Comparison of ENCODE assay signal across 1 cellular context in the genomic region with DNA sequence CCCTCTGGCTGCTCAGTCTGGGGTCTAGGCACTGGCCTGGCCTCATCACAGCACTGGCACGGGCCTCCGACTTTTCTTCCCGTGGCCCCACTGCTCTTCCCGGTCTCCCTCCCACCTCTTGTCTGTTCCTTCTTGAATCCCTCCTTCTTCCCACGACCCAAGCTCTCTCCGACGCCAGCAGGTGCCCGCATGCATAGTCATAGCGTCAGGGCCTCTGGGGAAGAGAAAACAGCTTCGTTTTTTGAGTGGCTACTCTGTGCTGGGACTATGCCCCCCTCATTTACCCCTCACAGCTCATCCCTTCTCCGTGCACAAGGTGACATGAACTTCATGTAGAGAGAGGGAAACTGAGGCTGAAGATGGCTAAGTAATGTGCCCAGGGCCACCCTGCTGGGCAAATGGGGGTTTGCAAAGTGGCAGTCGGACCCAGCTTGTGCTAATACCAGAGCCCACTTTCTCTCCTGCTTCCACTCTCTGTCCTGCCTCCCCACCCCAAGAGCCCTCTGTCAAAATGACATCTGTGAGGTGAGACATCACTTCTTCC.
A peak's percentile ranks its signal among the peaks of the same experiment; 100 is the strongest.
TF ChIP-seq lines count a peak whose summit lies in the region.

No MANE protein-coding gene starts in this region.

TF ChIP-seq in HepG2, 621 proteins besides CTCF, POLR2A, EP300 and RAD21 (continues in another document):
- TF ChIP-seq KDM5B (CRISPR knock-in tag; IDR thresholded peaks at IDR 0.05; ENCODE audit: borderline replicate concordance) (peak; percentile 78), ZNF280B (CRISPR knock-in tag; IDR thresholded peaks at IDR 0.05; ENCODE audit: borderline replicate concordance) (no peak), GZF1 (CRISPR knock-in tag; IDR thresholded peaks at IDR 0.05) (no peak), ZFY (CRISPR knock-in tag; IDR thresholded peaks at IDR 0.05) (0 out of 2 replicates have a peak, but pooled peaks have one; percentile 24), ZNF629 (CRISPR knock-in tag; conservative IDR thresholded peaks at IDR 0.05) (no peak), POGZ (CRISPR knock-in tag; IDR thresholded peaks at IDR 0.05) (no peak), CSRNP1 (CRISPR knock-in tag; IDR thresholded peaks at IDR 0.05) (no peak), ZNF430 (CRISPR knock-in tag; IDR thresholded peaks at IDR 0.05) (0 out of 2 replicates have a peak, but pooled peaks have one; percentile 23), FLYWCH1 (CRISPR knock-in tag; IDR thresholded peaks at IDR 0.05) (no peak), RXRA (CRISPR knock-in tag; IDR thresholded peaks at IDR 0.05) (no peak), HMGXB3 (CRISPR knock-in tag; IDR thresholded peaks at IDR 0.05; ENCODE audit: borderline replicate concordance) (0 out of 2 replicates have a peak, but pooled peaks have one; percentile 5), EZH2 (conservative IDR thresholded peaks at IDR 0.05; ENCODE audit: low read depth, low read length) (no peak), PAX8 (CRISPR knock-in tag; IDR thresholded peaks at IDR 0.05; ENCODE audit: borderline replicate concordance) (0 out of 2 replicates have a peak, but pooled peaks have one; percentile 46), MIER3 (CRISPR knock-in tag; IDR thresholded peaks at IDR 0.05; ENCODE audit: borderline replicate concordance) (peak; percentile 1; the same call in 1 of the 2 replicates), ZNF136 (CRISPR knock-in tag; IDR thresholded peaks at IDR 0.05; ENCODE audit: low read depth) (0 out of 2 replicates have a peak, but pooled peaks have one; percentile 32), PAWR (CRISPR knock-in tag; IDR thresholded peaks at IDR 0.05; ENCODE audit: borderline replicate concordance) (0 out of 2 replicates have a peak, but pooled peaks have one; percentile 41), ZBTB20 (CRISPR knock-in tag; IDR thresholded peaks at IDR 0.05; ENCODE audit: borderline replicate concordance, low read depth) (peak; percentile 62; the same call in 1 of the 2 replicates), RCOR2 (CRISPR knock-in tag; IDR thresholded peaks at IDR 0.05) (no peak), MED8 (CRISPR knock-in tag; IDR thresholded peaks at IDR 0.05; ENCODE audit: insufficient replicate concordance) (peak; percentile 7), MAFF (IDR thresholded peaks at IDR 0.05; ENCODE audit: low read depth, low read length) (no peak), HOXA9 (CRISPR knock-in tag; IDR thresholded peaks at IDR 0.05; ENCODE audit: borderline replicate concordance) (no peak), GTF2F1 (IDR thresholded peaks at IDR 0.05; ENCODE audit: low read length) (no peak), SYNCRIP (IDR thresholded peaks at IDR 0.05; ENCODE audit: insufficient read depth, low read depth, low read length) (no peak), IRF9 (CRISPR knock-in tag; IDR thresholded peaks at IDR 0.05; ENCODE audit: borderline replicate concordance) (0 out of 2 replicates have a peak, but pooled peaks have one; percentile 14), GABPB1 (CRISPR knock-in tag; IDR thresholded peaks at IDR 0.05) (0 out of 2 replicates have a peak, but pooled peaks have one; percentile 20), MAZ (IDR thresholded peaks at IDR 0.05; ENCODE audit: borderline replicate concordance, low read depth, low read length) (0 out of 2 replicates have a peak, but pooled peaks have one; percentile 18), MAZ (CRISPR knock-in tag; IDR thresholded peaks at IDR 0.05; ENCODE audit: low read depth) (no peak), ZNF552 (CRISPR knock-in tag; IDR thresholded peaks at IDR 0.05; ENCODE audit: borderline replicate concordance) (0 out of 2 replicates have a peak, but pooled peaks have one; percentile 30), ZNF687 (CRISPR knock-in tag; IDR thresholded peaks at IDR 0.05) (peak; percentile 85)
- TF ChIP-seq, protein P1, sequence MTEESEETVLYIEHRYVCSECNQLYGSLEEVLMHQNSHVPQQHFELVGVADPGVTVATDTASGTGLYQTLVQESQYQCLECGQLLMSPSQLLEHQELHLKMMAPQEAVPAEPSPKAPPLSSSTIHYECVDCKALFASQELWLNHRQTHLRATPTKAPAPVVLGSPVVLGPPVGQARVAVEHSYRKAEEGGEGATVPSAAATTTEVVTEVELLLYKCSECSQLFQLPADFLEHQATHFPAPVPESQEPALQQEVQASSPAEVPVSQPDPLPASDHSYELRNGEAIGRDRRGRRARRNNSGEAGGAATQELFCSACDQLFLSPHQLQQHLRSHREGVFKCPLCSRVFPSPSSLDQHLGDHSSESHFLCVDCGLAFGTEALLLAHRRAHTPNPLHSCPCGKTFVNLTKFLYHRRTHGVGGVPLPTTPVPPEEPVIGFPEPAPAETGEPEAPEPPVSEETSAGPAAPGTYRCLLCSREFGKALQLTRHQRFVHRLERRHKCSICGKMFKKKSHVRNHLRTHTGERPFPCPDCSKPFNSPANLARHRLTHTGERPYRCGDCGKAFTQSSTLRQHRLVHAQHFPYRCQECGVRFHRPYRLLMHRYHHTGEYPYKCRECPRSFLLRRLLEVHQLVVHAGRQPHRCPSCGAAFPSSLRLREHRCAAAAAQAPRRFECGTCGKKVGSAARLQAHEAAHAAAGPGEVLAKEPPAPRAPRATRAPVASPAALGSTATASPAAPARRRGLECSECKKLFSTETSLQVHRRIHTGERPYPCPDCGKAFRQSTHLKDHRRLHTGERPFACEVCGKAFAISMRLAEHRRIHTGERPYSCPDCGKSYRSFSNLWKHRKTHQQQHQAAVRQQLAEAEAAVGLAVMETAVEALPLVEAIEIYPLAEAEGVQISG (CRISPR knock-in tag; IDR thresholded peaks at IDR 0.05) = 0 out of 2 replicates have a peak, but pooled peaks have one; percentile 11
- TF ChIP-seq, protein P2, sequence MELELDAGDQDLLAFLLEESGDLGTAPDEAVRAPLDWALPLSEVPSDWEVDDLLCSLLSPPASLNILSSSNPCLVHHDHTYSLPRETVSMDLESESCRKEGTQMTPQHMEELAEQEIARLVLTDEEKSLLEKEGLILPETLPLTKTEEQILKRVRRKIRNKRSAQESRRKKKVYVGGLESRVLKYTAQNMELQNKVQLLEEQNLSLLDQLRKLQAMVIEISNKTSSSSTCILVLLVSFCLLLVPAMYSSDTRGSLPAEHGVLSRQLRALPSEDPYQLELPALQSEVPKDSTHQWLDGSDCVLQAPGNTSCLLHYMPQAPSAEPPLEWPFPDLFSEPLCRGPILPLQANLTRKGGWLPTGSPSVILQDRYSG (CRISPR knock-in tag; IDR thresholded peaks at IDR 0.05) = no peak
- TF ChIP-seq, protein P3, sequence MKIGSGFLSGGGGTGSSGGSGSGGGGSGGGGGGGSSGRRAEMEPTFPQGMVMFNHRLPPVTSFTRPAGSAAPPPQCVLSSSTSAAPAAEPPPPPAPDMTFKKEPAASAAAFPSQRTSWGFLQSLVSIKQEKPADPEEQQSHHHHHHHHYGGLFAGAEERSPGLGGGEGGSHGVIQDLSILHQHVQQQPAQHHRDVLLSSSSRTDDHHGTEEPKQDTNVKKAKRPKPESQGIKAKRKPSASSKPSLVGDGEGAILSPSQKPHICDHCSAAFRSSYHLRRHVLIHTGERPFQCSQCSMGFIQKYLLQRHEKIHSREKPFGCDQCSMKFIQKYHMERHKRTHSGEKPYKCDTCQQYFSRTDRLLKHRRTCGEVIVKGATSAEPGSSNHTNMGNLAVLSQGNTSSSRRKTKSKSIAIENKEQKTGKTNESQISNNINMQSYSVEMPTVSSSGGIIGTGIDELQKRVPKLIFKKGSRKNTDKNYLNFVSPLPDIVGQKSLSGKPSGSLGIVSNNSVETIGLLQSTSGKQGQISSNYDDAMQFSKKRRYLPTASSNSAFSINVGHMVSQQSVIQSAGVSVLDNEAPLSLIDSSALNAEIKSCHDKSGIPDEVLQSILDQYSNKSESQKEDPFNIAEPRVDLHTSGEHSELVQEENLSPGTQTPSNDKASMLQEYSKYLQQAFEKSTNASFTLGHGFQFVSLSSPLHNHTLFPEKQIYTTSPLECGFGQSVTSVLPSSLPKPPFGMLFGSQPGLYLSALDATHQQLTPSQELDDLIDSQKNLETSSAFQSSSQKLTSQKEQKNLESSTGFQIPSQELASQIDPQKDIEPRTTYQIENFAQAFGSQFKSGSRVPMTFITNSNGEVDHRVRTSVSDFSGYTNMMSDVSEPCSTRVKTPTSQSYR (CRISPR knock-in tag; IDR thresholded peaks at IDR 0.05; ENCODE audit: borderline replicate concordance) = no peak
